8 cellular contexts compared by ENCODE assay signal in the genomic region with DNA sequence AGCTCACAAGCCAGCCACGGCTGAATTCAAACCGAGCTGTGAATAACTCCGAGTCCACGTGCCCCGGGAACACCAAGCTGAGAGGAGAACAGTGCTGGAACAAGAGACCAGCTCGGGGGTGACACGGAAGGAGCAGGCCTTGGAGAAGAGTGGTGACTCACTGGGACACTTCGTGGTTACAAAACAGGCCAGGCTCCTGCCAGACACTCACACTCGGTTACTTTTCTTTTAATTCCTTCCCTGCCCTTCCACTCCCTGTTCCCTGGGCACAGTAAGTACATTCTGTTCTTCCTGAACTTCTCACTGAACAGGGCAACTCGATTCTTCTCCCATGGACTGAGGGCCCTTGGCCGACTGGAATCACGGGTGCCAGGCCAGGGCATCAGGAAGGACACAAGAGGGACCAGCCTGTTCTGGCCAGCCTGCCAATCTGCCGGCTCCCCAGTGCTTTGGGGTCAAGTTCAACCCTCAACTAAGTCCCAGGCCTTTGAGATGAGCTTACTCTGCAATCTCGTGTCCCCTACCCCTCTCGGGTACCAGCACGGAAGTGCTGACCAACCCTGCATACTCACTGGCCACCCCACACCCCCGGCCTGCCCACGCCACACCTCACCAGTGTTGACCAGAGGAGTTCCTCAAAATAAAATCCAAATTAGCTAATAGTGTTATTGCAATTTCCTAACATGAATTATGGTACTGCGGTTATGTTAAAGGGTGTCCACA.
DNase-seq lines count a peak whose midpoint lies in the region; ATAC-seq and TF ChIP-seq lines count a peak whose summit lies in the region.

No MANE protein-coding gene starts in this region.

- H3K36me3 ChIP-seq in WERI-Rb-1: no peaks in the 10 kb centered on the region

- no peak overlapping the region for H3K27ac Mint-ChIP-seq in glutamatergic neuron (ENCODE audit: unreplicated experiment)

- H3K4me3 ChIP-seq in foreskin fibroblast (ENCODE audit: low read depth in 1 of 2, low read length in 2 of 2) (no peak overlapping the region), WERI-Rb-1 (ENCODE audit: low read depth, low read length) (no peak overlapping the region)

- H3K4me1 Mint-ChIP-seq in glutamatergic neuron (ENCODE audit: low read depth, unreplicated experiment): peaks cover 8% of the 10 kb centered on the region

- no peaks in the 10 kb centered on the region for H3K9me3 ChIP-seq in WERI-Rb-1 (ENCODE audit: severe bottlenecking)

- no peaks in the 10 kb centered on the region for H3K27me3 ChIP-seq in WERI-Rb-1 (ENCODE audit: insufficient read depth, low read depth, severe bottlenecking)

- no peak overlapping the region for H3K4me3 Mint-ChIP-seq in glutamatergic neuron (ENCODE audit: unreplicated experiment)

- peak in 10 of 14 donors; percentile 48 to 87 (median 71) for DNase-seq in C1 segment of cervical spinal cord (lab: John Stamatoyannopoulos, UW)
- DNase-seq in RPMI7951 (ENCODE audit: low read depth): peak; percentile 71
- DNase-seq in foreskin fibroblast: peak; percentile 85 to 86
- DNase-seq in omental fat pad (ENCODE audit: low spot score): peak; percentile 35
- DNase-seq in NCI-H2196 treated with DMSO at 0.1 percent for 48 hours (lab: John Stamatoyannopoulos, UW; ENCODE audit: unreplicated experiment): no peak
- DNase-seq in glutamatergic neuron: no peak
- no peak for DNase-seq in WERI-Rb-1

- no peak overlapping the region for H3K27ac ChIP-seq in WERI-Rb-1

- peaks cover 4% of the 10 kb centered on the region for H3K27me3 Mint-ChIP-seq in glutamatergic neuron (ENCODE audit: unreplicated experiment)

- no peaks in the 10 kb centered on the region for H3K36me3 Mint-ChIP-seq in glutamatergic neuron (ENCODE audit: unreplicated experiment)

- ATAC-seq in omental fat pad (ENCODE audit: low FRiP score): peak; percentile 75
- ATAC-seq in GM19035 (IDR thresholded peaks at IDR 0.05; ENCODE audit: unreplicated experiment): no peak

- peaks cover 1% of the 10 kb centered on the region for H3K9me3 Mint-ChIP-seq in glutamatergic neuron (ENCODE audit: unreplicated experiment)

- TF ChIP-seq CTCF in foreskin fibroblast (IDR thresholded peaks at IDR 0.05; ENCODE audit: low read depth, low read length) (no peak), omental fat pad (IDR thresholded peaks at IDR 0.05) (no peak), glutamatergic neuron (IDR thresholded peaks at IDR 0.05; ENCODE audit: partially characterized antibody, unreplicated experiment) (no peak), WERI-Rb-1 (IDR thresholded peaks at IDR 0.05; ENCODE audit: low read depth, low read length) (no peak)

Comparison
In these comparisons a context has a peak if more than half of its experiments do, and no peak if none do; other contexts are left out.
1. DNase-seq: peak in C1 segment of cervical spinal cord (10 of 14), RPMI7951 (single experiment), foreskin fibroblast (2 of 2) and omental fat pad (single experiment); none in NCI-H2196 treated with DMSO at 0.1 percent for 48 hours (single experiment), glutamatergic neuron (single experiment) and WERI-Rb-1 (single experiment).